In the genomic region with DNA sequence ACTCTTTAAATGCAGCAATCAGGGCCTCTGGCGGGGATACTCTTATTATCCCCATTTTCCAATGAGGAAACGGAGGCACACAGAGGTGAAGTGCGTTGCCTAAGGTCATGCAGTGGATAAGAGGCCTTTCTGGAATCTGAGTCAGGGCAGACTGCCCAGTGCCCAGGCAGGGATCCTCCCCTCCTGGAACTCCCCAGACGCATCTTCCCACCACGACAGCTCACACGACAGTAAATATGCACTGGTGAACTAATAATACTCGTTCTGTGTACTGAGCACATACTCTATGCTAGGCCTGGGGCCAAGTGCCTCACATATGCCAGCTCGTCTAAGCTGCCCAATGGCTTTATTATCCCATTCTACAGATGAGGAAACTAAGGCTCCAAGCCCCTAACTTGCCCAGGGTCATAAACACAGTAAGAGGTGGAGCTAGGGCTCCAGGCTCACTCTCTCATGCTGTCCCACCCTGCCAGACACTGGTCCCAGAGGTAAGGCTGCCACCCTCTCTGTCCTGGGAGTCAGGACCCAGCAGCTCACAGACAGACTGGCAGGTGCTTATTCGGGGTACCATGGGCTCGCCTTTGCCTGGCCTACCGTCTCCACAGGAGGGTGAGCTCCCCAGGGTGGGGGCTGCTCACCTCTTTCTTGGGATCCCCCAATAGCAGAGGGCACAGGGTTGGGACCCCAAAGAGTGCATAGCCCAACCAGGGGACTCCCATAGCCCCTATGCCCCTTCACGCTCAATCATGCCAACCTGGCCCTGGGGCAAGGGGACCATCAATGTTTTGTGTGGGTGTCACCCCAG, we compare ENCODE assay signal across 18 cellular contexts. TPM values are rescaled to one million over a fixed set of nuclear protein-coding genes. Genes with fewer than 3 reads are reported as not detected.
DNase-seq lines count a peak whose midpoint lies in the region; ATAC-seq and TF ChIP-seq lines count a peak whose summit lies in the region.
"Had no signal": no experiment of that assay in that cellular context is flagged by ENCODE, and none has a peak within 500 bp of the region (broad histone marks: within the 10 kb centered on the region; RNA-seq: fewer than 3 reads in every experiment).

No MANE protein-coding gene starts in this region.

- H3K27me3 Mint-ChIP-seq in CD4-positive, CD25-positive, alpha-beta regulatory T cell = peaks cover 10% of the 10 kb centered on the region
- no peaks in the 10 kb centered on the region for H3K27me3 Mint-ChIP-seq in activated naive CD4-positive, alpha-beta T cell treated with anti-CD3 and anti-CD28 coated beads, Interleukin-2, amount 10 ng/mL, durations not matched to agents 7 days and 5 days

- H3K4me3 ChIP-seq in CD4-positive, CD25-positive, alpha-beta regulatory T cell (ENCODE audit: low read depth, low read length) = peak overlapping the region; percentile 92
- peak overlapping the region; percentile 70 for H3K4me3 ChIP-seq in GM12864 (ENCODE audit: low read depth, low read length)
- H3K4me3 ChIP-seq in mononuclear cell (ENCODE audit: low read length) = peak overlapping the region; percentile 57
- H3K4me3 ChIP-seq in hepatocyte = no peak overlapping the region
- H3K4me3 ChIP-seq: prostate gland had no signal

- H3K9me3 ChIP-seq in CD4-positive, CD25-positive, alpha-beta regulatory T cell (ENCODE audit: control insufficient read depth in 2 of 2, low read length in 2 of 2) = no peaks in the 10 kb centered on the region
- H3K9me3 ChIP-seq in mononuclear cell (ENCODE audit: low read depth, low read length) = no peaks in the 10 kb centered on the region
- H3K9me3 ChIP-seq in hepatocyte (ENCODE audit: low read depth) = no peaks in the 10 kb centered on the region
- H3K9me3 ChIP-seq: prostate gland had no signal

- no peak overlapping the region for H3K4me2 ChIP-seq in hepatocyte

- H3K79me2 ChIP-seq in hepatocyte = no peaks in the 10 kb centered on the region

- peaks cover 22% of the 10 kb centered on the region for H3K36me3 ChIP-seq in CD4-positive, CD25-positive, alpha-beta regulatory T cell (ENCODE audit: control insufficient read depth, insufficient read depth, low read length)
- no peaks in the 10 kb centered on the region for H3K36me3 ChIP-seq in hepatocyte (replicated peaks; ENCODE audit: insufficient read depth, low read depth)
- H3K36me3 ChIP-seq: heart right ventricle, prostate gland had no signal

- no peak for DNase-seq in CD4-positive, CD25-positive, alpha-beta regulatory T cell
- DNase-seq in GM12864 (ENCODE audit: low read depth) = no peak
- no peak for DNase-seq in activated naive CD4-positive, alpha-beta T cell treated with anti-CD3 and anti-CD28 coated beads, Interleukin-2, amount 10 ng/mL, durations not matched to agents 7 days and 5 days
- no peak for DNase-seq in NCI-H524 treated with DMSO at 0.1 percent for 48 hours (lab: John Stamatoyannopoulos, UW)
- DNase-seq in hepatocyte (ENCODE audit: low spot score) = no peak
- no peak for DNase-seq in KG1 (lab: John Stamatoyannopoulos, UW)
- DNase-seq: anterior cingulate cortex; cortex of kidney; heart right ventricle; kidney glomerular epithelial cell; NCI-H1048; stimulated activated CD4-positive, alpha-beta T cell treated with anti-CD3 and anti-CD28 coated beads, Interleukin-1b, Interleukin-23, amount 100 ng/mL, for 48 hours; trophoblast cell had no signal

- TF ChIP-seq CTCF in GM12864 (IDR thresholded peaks at IDR 0.05; ENCODE audit: low read depth, low read length, missing control alignments) = no peak
- TF ChIP-seq CTCF in hepatocyte (IDR thresholded peaks at IDR 0.05; ENCODE audit: poor library complexity) = no peak

- ATAC-seq in CD4-positive, CD25-positive, alpha-beta regulatory T cell (ENCODE audit: low read depth in 2 of 2) = no peak
- no peak for ATAC-seq in GM19455 (IDR thresholded peaks at IDR 0.05; ENCODE audit: unreplicated experiment)
- ATAC-seq: esophagus mucosa, Right ventricle myocardium inferior had no signal

- H3K36me3 Mint-ChIP-seq in CD4-positive, CD25-positive, alpha-beta regulatory T cell = peaks cover 26% of the 10 kb centered on the region
- peaks cover 53% of the 10 kb centered on the region for H3K36me3 Mint-ChIP-seq in activated naive CD4-positive, alpha-beta T cell treated with anti-CD3 and anti-CD28 coated beads, Interleukin-2, amount 10 ng/mL, durations not matched to agents 7 days and 5 days

- H3K27ac ChIP-seq in CD4-positive, CD25-positive, alpha-beta regulatory T cell (ENCODE audit: insufficient read depth, low read length, poor library complexity, severe bottlenecking) = peak overlapping the region; percentile 90
- no peak overlapping the region for H3K27ac ChIP-seq in hepatocyte
- H3K27ac ChIP-seq: prostate gland had no signal

- no peaks in the 10 kb centered on the region for H4K20me1 ChIP-seq in hepatocyte (ENCODE audit: insufficient read depth, poor library complexity, severe bottlenecking)

- peaks cover 0 to 87% (median 55%) of the 10 kb centered on the region in 4 donors for H3K4me1 Mint-ChIP-seq in CD4-positive, CD25-positive, alpha-beta regulatory T cell
- peaks cover 74% of the 10 kb centered on the region for H3K4me1 Mint-ChIP-seq in activated naive CD4-positive, alpha-beta T cell treated with anti-CD3 and anti-CD28 coated beads, Interleukin-2, amount 10 ng/mL, durations not matched to agents 7 days and 5 days

- no peaks in the 10 kb centered on the region for H3K27me3 ChIP-seq in CD4-positive, CD25-positive, alpha-beta regulatory T cell (ENCODE audit: control insufficient read depth, insufficient read depth, low read length)
- H3K27me3 ChIP-seq in mononuclear cell (ENCODE audit: insufficient read depth, low read length) (no peaks in the 10 kb centered on the region), hepatocyte (no peaks in the 10 kb centered on the region)

- peaks cover 0 to 6% (median 2%) of the 10 kb centered on the region in 7 donors for H3K9me3 Mint-ChIP-seq in CD4-positive, CD25-positive, alpha-beta regulatory T cell
- peaks cover 8% of the 10 kb centered on the region for H3K9me3 Mint-ChIP-seq in activated naive CD4-positive, alpha-beta T cell treated with anti-CD3 and anti-CD28 coated beads, Interleukin-2, amount 10 ng/mL, durations not matched to agents 7 days and 5 days

- peak overlapping the region; percentile 94 to 97 (median 96) for H3K4me3 Mint-ChIP-seq in CD4-positive, CD25-positive, alpha-beta regulatory T cell
- peak overlapping the region; percentile 88 for H3K4me3 Mint-ChIP-seq in activated naive CD4-positive, alpha-beta T cell treated with anti-CD3 and anti-CD28 coated beads, Interleukin-2, amount 10 ng/mL, durations not matched to agents 7 days and 5 days

- H3K9me2 ChIP-seq in hepatocyte (replicated peaks; ENCODE audit: insufficient read depth) = no peaks in the 10 kb centered on the region

- H3K4me1 ChIP-seq in CD4-positive, CD25-positive, alpha-beta regulatory T cell (ENCODE audit: control insufficient read depth, insufficient read depth, low read length, poor library complexity, severe bottlenecking) = peaks cover 81% of the 10 kb centered on the region
- H3K4me1 ChIP-seq in mononuclear cell (ENCODE audit: insufficient read depth, low read length) = peaks cover 21% of the 10 kb centered on the region
- no peaks in the 10 kb centered on the region for H3K4me1 ChIP-seq in hepatocyte (ENCODE audit: insufficient read depth)
- H3K4me1 ChIP-seq: prostate gland had no signal

- peak overlapping the region; percentile 95 to 100 (median 99) for H3K27ac Mint-ChIP-seq in CD4-positive, CD25-positive, alpha-beta regulatory T cell
- H3K27ac Mint-ChIP-seq in activated naive CD4-positive, alpha-beta T cell treated with anti-CD3 and anti-CD28 coated beads, Interleukin-2, amount 10 ng/mL, durations not matched to agents 7 days and 5 days = peak overlapping the region; percentile 93

- WGBS in hepatocyte (ENCODE audit: low lambda C conversion rate, missing lambda C conversion rate) = 89% methylated on average over 12 of the region's 12 CpGs

- H2AFZ ChIP-seq in hepatocyte = no peak overlapping the region

- CTCF ChIA-PET in activated naive CD4-positive, alpha-beta T cell treated with anti-CD3 and anti-CD28 coated beads, Interleukin-2, amount 10 ng/mL, durations not matched to agents 7 days and 5 days (lab: Charles Lee) = interaction anchor here (0.6 to 8.9 kb wide), 13 partner anchors 10 to 143 kb away, joined by 3 to 103 read pairs (median 4); no protein-coding TSS in a partner anchor

RNA-seq across cellular contexts. Expression of a gene that starts 2.3 kb away (rescaled TPM):
- 197 TPM for total RNA-seq in CD4-positive, CD25-positive, alpha-beta regulatory T cell
- 100 to 1,000 TPM; 160 to 189 (median 163) TPM for polyA plus RNA-seq in CD4-positive, CD25-positive, alpha-beta regulatory T cell
- total RNA-seq in mononuclear cell (26.9 TPM), hepatocyte (0.57 and 1.1 TPM in 2 replicates)
- 0.92 and 1.5 TPM in 2 replicates for polyA plus RNA-seq in hepatocyte

RNA-seq across cellular contexts. Expression of a gene that starts 37.9 kb away (rescaled TPM):
- total RNA-seq in CD4-positive, CD25-positive, alpha-beta regulatory T cell = 1.5 TPM
- under 1 TPM; 0.10 to 0.18 (median 0.14) TPM for polyA plus RNA-seq in CD4-positive, CD25-positive, alpha-beta regulatory T cell
- total RNA-seq in mononuclear cell = under 0.01 TPM
- 43.3 and 49.8 TPM in 2 replicates for total RNA-seq in hepatocyte
- polyA plus RNA-seq in hepatocyte = 21.3 and 34.4 TPM in 2 replicates
- total RNA-seq: esophagus mucosa, heart right ventricle, Right ventricle myocardium inferior had no signal
- polyA plus RNA-seq: heart right ventricle had no signal

RNA-seq across cellular contexts. Expression of a gene that starts 40.7 kb away (rescaled TPM):
- total RNA-seq in CD4-positive, CD25-positive, alpha-beta regulatory T cell = 13.6 TPM
- polyA plus RNA-seq in CD4-positive, CD25-positive, alpha-beta regulatory T cell = 1 to 10 TPM; 1.6 to 2.4 (median 2.1) TPM
- total RNA-seq in mononuclear cell (1.4 TPM), hepatocyte (17.9 and 23.6 TPM in 2 replicates)
- 29.7 and 39.1 TPM in 2 replicates for polyA plus RNA-seq in hepatocyte

Comparison
In these comparisons a context has a peak if more than half of its experiments do, and no peak if none do; other contexts are left out.
1. RNA of a gene that starts 2.3 kb away (total RNA-seq): 197 TPM in CD4-positive, CD25-positive, alpha-beta regulatory T cell (single experiment) and 26.9 TPM in mononuclear cell (single experiment); 0.57 to 1.1 TPM in hepatocyte; every median in the first group is over 10 times any median in the second.
2. RNA of a gene that starts 37.9 kb away (total RNA-seq): 43.3 to 49.8 TPM in hepatocyte; 1.5 TPM in CD4-positive, CD25-positive, alpha-beta regulatory T cell (single experiment) and under 0.01 TPM in mononuclear cell (single experiment); every median in the first group is over 10 times any median in the second.